In the genomic region with DNA sequence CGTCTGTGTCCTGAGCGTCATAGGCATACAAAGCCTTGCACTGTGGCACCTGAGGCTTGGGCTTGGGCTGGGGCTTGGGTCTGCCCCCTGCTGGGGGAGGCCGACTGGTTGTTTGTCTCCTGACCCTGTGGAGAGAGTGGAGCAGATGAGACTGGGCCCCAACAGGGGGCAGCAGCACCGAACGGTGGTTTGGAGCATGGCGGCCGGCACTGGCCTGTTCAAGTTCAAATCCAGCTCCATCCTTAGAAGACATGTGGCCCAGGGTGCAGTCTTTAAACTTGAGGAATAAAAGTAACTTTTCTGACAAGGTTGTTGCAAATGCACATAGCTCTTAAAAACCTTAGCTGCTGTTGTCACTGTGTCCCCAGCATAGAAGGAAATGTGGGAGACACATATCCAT, we compare ENCODE assay signal across 8 cellular contexts. TPM values are rescaled to one million over a fixed set of nuclear protein-coding genes. Genes with fewer than 3 reads are reported as not detected.
A peak's percentile ranks its signal among the peaks of the same experiment; 100 is the strongest.
DNase-seq lines count a peak whose midpoint lies in the region; ATAC-seq and TF ChIP-seq lines count a peak whose summit lies in the region.

No MANE protein-coding gene starts in this region.

- no peak overlapping the region for H3K4me3 ChIP-seq in GM23248
- no peak overlapping the region for H3K4me3 ChIP-seq in NT2/D1 (ENCODE audit: insufficient read length, low read depth)
- no peak overlapping the region for H3K4me3 ChIP-seq in fibroblast of villous mesenchyme (ENCODE audit: low read depth, low read length)

- DNase-seq in Caki2 (ENCODE audit: low read depth) = peak; percentile 24
- DNase-seq in GM23248 = peak; percentile 60
- peak; percentile 74 for DNase-seq in NT2/D1 (ENCODE audit: low read depth, low spot score)
- peak; percentile 33 for DNase-seq in activated T-cell treated with anti-CD3 and anti-CD28 coated beads for 4 hours
- DNase-seq in fibroblast of villous mesenchyme (ENCODE audit: low read depth) = peak; percentile 41
- no peak for DNase-seq in sciatic nerve (ENCODE audit: low spot score)
- no peak for DNase-seq in NCI-H2171 treated with DMSO at 0.1 percent for 48 hours (lab: John Stamatoyannopoulos, UW)
- DNase-seq in NCI-H2196 (lab: John Stamatoyannopoulos, UW; ENCODE audit: unreplicated experiment) = no peak

- intact Hi-C loops in sciatic nerve (cut with DNase I) = no loop called here

- 63 to 75% methylated on average over 7 of the region's 7 CpGs for WGBS in GM23248 (ENCODE audit: low coverage in 1 of 2, low lambda C conversion rate in 2 of 2, missing lambda C conversion rate in 2 of 2), 2 experiments

- H3K36me3 ChIP-seq in GM23248 (ENCODE audit: low read depth) (peaks cover 44% of the 10 kb centered on the region), NT2/D1 (ENCODE audit: insufficient read depth, insufficient read length, low read length) (peaks cover 73% of the 10 kb centered on the region)

- no peak overlapping the region for H2AFZ ChIP-seq in GM23248

- H3K9ac ChIP-seq in GM23248 = no peak overlapping the region
- no peak overlapping the region for H3K9ac ChIP-seq in NT2/D1 (ENCODE audit: insufficient read length, low read depth)

- no peaks in the 10 kb centered on the region for H3K4me1 ChIP-seq in GM23248 (ENCODE audit: insufficient read depth)
- peaks cover 5% of the 10 kb centered on the region for H3K4me1 ChIP-seq in NT2/D1 (ENCODE audit: insufficient read depth, insufficient read length)

- H3K27ac ChIP-seq in GM23248 = no peak overlapping the region

- ATAC-seq in sciatic nerve = peak; percentile 42

- H3K4me2 ChIP-seq in GM23248 (ENCODE audit: unreplicated experiment) = no peak overlapping the region

- H3K27me3 ChIP-seq in GM23248 (replicated peaks; ENCODE audit: insufficient read depth) (no peaks in the 10 kb centered on the region), NT2/D1 (ENCODE audit: insufficient read depth, insufficient read length) (no peaks in the 10 kb centered on the region)

- in situ Hi-C loops in Caki2 (cut with HindIII; ENCODE audit: low pct_unique_long_range_greater_than_20kb, low sequenced_read_pairs) (no loop called here), GM23248 (cut with MboI) (no loop called here)

- H3K9me3 ChIP-seq in GM23248 (ENCODE audit: low read depth) (no peaks in the 10 kb centered on the region), NT2/D1 (ENCODE audit: insufficient read depth, low read length) (no peaks in the 10 kb centered on the region)

- H3K79me2 ChIP-seq in GM23248 (ENCODE audit: insufficient read depth) = peaks cover under 1% of the 10 kb centered on the region

- H4K20me1 ChIP-seq in GM23248 (ENCODE audit: insufficient read depth) = no peaks in the 10 kb centered on the region

- H3F3A ChIP-seq in GM23248 (ENCODE audit: insufficient read depth) = peaks cover 22% of the 10 kb centered on the region; the same call in 1 of the 2 replicates

- no peaks in the 10 kb centered on the region for H3K9me2 ChIP-seq in GM23248 (ENCODE audit: insufficient read depth)

- TF ChIP-seq CTCF in fibroblast of villous mesenchyme (IDR thresholded peaks at IDR 0.05; ENCODE audit: insufficient read depth, low read depth, low read length) = peak; percentile 75

RNA-seq across cellular contexts. Expression of gene CCNB2, which starts 33.3 kb away (rescaled TPM):
- 45.6 and 69.7 TPM in 2 replicates for total RNA-seq in Caki2 (2014; rRNA removed; shearing (Covaris generic); ENCODE audit: low replicate concordance)
- 23.2 and 23.3 TPM in 2 replicates for total RNA-seq in GM23248 (2014; rRNA removed; shearing (Covaris generic))
- polyA plus RNA-seq in GM23248 (2016; fragmentation: Nextera tagmentation; extraction: Ambion mirVana) = 33.9 and 34.1 TPM in 2 replicates
- total RNA-seq in fibroblast of villous mesenchyme = 19.6 and 27.2 TPM in 2 replicates
- total RNA-seq in sciatic nerve = 0.80 TPM

Comparison
In these comparisons a context has a peak if more than half of its experiments do, and no peak if none do; other contexts are left out.
1. DNase-seq: peak in Caki2 (single experiment), GM23248 (single experiment), NT2/D1 (single experiment), activated T-cell treated with anti-CD3 and anti-CD28 coated beads for 4 hours (single experiment) and fibroblast of villous mesenchyme (single experiment); none in sciatic nerve (single experiment), NCI-H2171 treated with DMSO at 0.1 percent for 48 hours (single experiment) and NCI-H2196 (single experiment).
2. RNA of gene CCNB2, which starts 33.3 kb away (total RNA-seq): 45.6 to 69.7 TPM in Caki2, 19.6 to 27.2 TPM in fibroblast of villous mesenchyme and 23.2 to 23.3 TPM in GM23248; 0.80 TPM in sciatic nerve (single experiment); every median in the first group is over 10 times any median in the second.